In the genomic region with DNA sequence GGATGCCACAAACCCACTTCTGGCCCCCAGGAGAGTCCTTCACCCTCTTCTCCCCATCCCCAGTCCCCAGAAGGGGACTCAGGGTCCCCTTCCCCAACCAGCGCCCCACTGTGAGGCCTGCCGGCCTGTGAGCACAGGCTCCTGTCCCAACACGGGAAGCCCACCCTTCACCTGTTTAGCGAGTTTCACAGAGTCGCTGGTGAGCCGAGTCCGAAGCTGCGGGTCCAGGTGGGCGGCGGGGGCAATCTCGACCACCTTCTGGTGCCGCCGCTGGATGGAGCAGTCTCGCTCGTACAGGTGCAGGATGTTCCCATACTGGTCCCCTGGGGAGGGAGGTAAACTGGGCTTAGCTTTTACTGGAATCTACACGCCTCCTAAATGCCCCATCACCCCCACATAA, we compare ENCODE assay signal across 8 cellular contexts.
"Had no signal": no experiment of that assay in that cellular context is flagged by ENCODE, and none has a peak within 500 bp of the region (broad histone marks: within the 10 kb centered on the region; RNA-seq: fewer than 3 reads in every experiment).

No MANE protein-coding gene starts in this region.

- DNase-seq: GM23248, GOT3, H9, HCEC 1CT, IMR-90 had no signal

- H3K9ac ChIP-seq: GM23248 had no signal

- H3K4me3 ChIP-seq: GM23248, K562 had no signal

- H2AFZ ChIP-seq: GM23248 had no signal

- H3K27ac ChIP-seq: GM23248 had no signal

- FAIRE-seq: H54, HTR-8/SVneo, K562 had no signal
